Comparison of ENCODE assay signal across 1 cellular context in the genomic region with DNA sequence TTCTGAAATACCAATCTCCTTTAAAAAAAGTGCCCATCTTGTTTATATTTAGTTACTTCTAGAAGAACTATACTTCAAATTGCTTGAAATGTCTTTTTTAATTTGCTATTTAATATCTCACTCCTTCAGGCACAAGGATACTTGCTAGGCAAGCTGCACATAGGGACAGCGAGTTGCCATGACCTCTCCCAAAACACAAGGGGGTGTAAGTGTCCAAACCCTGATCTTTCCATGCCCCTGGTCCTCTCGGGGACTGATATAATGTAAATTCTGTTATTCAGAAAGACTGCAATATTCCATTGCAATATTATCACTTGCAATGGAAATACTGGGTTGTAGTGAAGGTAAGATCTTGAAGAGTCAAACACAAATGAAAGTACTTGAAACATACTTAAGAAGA.
TF ChIP-seq lines count a peak whose summit lies in the region.

No MANE protein-coding gene starts in this region.

TF ChIP-seq in GM23338, 12 proteins besides CTCF, POLR2A, EP300 and RAD21:
- TF ChIP-seq, protein P1, sequence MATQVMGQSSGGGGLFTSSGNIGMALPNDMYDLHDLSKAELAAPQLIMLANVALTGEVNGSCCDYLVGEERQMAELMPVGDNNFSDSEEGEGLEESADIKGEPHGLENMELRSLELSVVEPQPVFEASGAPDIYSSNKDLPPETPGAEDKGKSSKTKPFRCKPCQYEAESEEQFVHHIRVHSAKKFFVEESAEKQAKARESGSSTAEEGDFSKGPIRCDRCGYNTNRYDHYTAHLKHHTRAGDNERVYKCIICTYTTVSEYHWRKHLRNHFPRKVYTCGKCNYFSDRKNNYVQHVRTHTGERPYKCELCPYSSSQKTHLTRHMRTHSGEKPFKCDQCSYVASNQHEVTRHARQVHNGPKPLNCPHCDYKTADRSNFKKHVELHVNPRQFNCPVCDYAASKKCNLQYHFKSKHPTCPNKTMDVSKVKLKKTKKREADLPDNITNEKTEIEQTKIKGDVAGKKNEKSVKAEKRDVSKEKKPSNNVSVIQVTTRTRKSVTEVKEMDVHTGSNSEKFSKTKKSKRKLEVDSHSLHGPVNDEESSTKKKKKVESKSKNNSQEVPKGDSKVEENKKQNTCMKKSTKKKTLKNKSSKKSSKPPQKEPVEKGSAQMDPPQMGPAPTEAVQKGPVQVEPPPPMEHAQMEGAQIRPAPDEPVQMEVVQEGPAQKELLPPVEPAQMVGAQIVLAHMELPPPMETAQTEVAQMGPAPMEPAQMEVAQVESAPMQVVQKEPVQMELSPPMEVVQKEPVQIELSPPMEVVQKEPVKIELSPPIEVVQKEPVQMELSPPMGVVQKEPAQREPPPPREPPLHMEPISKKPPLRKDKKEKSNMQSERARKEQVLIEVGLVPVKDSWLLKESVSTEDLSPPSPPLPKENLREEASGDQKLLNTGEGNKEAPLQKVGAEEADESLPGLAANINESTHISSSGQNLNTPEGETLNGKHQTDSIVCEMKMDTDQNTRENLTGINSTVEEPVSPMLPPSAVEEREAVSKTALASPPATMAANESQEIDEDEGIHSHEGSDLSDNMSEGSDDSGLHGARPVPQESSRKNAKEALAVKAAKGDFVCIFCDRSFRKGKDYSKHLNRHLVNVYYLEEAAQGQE (IDR thresholded peaks at IDR 0.05; ENCODE audit: unreplicated experiment) = no peak
- TF ChIP-seq ZNF331 (CRISPR knock-in tag; IDR thresholded peaks at IDR 0.05; ENCODE audit: low read depth) (no peak), ZNF114 (CRISPR knock-in tag; IDR thresholded peaks at IDR 0.05) (no peak), EZH2 (IDR thresholded peaks at IDR 0.05; ENCODE audit: low read depth, unreplicated experiment) (no peak), ZNF462 (CRISPR knock-in tag; IDR thresholded peaks at IDR 0.05) (no peak), NANOG (IDR thresholded peaks at IDR 0.05; ENCODE audit: borderline replicate concordance) (no peak), ETS1 (IDR thresholded peaks at IDR 0.05) (no peak), POLR2AphosphoS5 (IDR thresholded peaks at IDR 0.05; ENCODE audit: low read depth) (no peak), STAT1 (IDR thresholded peaks at IDR 0.05; ENCODE audit: unreplicated experiment) (no peak), EZH2phosphoT487 (IDR thresholded peaks at IDR 0.05; ENCODE audit: unreplicated experiment) (no peak), JUNB (IDR thresholded peaks at IDR 0.05; ENCODE audit: unreplicated experiment) (no peak)
